Comparison of ENCODE assay signal across 15 cellular contexts in genomic region chr5:126334755-126335154, GRCh38.
"Had no signal": no experiment of that assay in that cellular context is flagged by ENCODE, and none has a peak within 500 bp of the region (broad histone marks: within the 10 kb centered on the region; RNA-seq: fewer than 3 reads in every experiment).

No MANE protein-coding gene starts in this region.

- H3K27ac Mint-ChIP-seq: activated T-helper 1 cell treated with anti-CD3 and anti-CD28 coated beads, Interleukin-12 subunit alpha, Interleukin-12 subunit beta, Interleukin-2, Interleukin-4 antibody, amounts not matched to agents 30 ng/mL and 10 ng/mL and 1 ng/mL, durations not matched to agents 14 hours and 24 hours and 36 hours had no signal

- H3K27me3 ChIP-seq: esophagus muscularis mucosa, ovary, sigmoid colon, stomach, testis, upper lobe of left lung had no signal

- ATAC-seq: activated CD4-positive, CD25-positive, alpha-beta regulatory T cell treated with anti-CD3 and anti-CD28 coated beads, Interleukin-2, amount 50 U/mL, for 24 hours had no signal

- H3K4me3 Mint-ChIP-seq: activated T-helper 1 cell treated with anti-CD3 and anti-CD28 coated beads, Interleukin-12 subunit alpha, Interleukin-12 subunit beta, Interleukin-2, Interleukin-4 antibody, amounts not matched to agents 30 ng/mL and 10 ng/mL and 1 ng/mL, durations not matched to agents 14 hours and 24 hours and 36 hours had no signal

- H3K4me1 ChIP-seq: esophagus muscularis mucosa, stomach, testis had no signal

- H3K36me3 ChIP-seq: esophagus muscularis mucosa, ovary, sigmoid colon, stomach, upper lobe of left lung had no signal

- H3K9me3 ChIP-seq: esophagus muscularis mucosa, ovary, sigmoid colon, stomach, testis, upper lobe of left lung had no signal

- DNase-seq: anterior cingulate cortex; cortex of kidney; effector CD4-positive, alpha-beta T cell; hippocampal formation; kidney; ovary; sigmoid colon; stimulated activated CD4-positive, alpha-beta T cell treated with anti-CD3 and anti-CD28 coated beads, Interleukin-12 subunit alpha, Interleukin-12 subunit beta, amount 100 ng/mL, for 4 hours; stimulated activated CD4-positive, alpha-beta T cell treated with anti-CD3 and anti-CD28 coated beads, Interleukin-2, amount 100 ng/mL, for 24 hours; stomach; testis; upper lobe of left lung had no signal

- H3K27ac ChIP-seq: esophagus muscularis mucosa, ovary, sigmoid colon, stomach, testis, upper lobe of left lung had no signal

- H3K4me3 ChIP-seq: esophagus muscularis mucosa, ovary, sigmoid colon, stomach, testis, upper lobe of left lung had no signal

- H3K9me3 Mint-ChIP-seq: activated T-helper 1 cell treated with anti-CD3 and anti-CD28 coated beads, Interleukin-12 subunit alpha, Interleukin-12 subunit beta, Interleukin-2, Interleukin-4 antibody, amounts not matched to agents 30 ng/mL and 10 ng/mL and 1 ng/mL, durations not matched to agents 14 hours and 24 hours and 36 hours had no signal
